In genomic region chr12:1216560-1216959, GRCh38 we compare ENCODE assay signal across 23 cellular contexts.
DNase-seq lines count a peak whose midpoint lies in the region; ATAC-seq, FAIRE-seq and TF ChIP-seq lines count a peak whose summit lies in the region.
"Had no signal": no experiment of that assay in that cellular context is flagged by ENCODE, and none has a peak within 500 bp of the region (broad histone marks: within the 10 kb centered on the region; RNA-seq: fewer than 3 reads in every experiment).

No MANE protein-coding gene starts in this region.

- H3K36me3 ChIP-seq in left ventricle myocardium inferior = no peaks in the 10 kb centered on the region
- H3K36me3 ChIP-seq in endothelial cell of umbilical vein (ENCODE audit: control insufficient read depth in 2 of 2, extremely low read depth in 1 of 2, insufficient read depth in 2 of 2, low read length in 2 of 2) = no peaks in the 10 kb centered on the region
- H3K36me3 ChIP-seq in psoas muscle (ENCODE audit: insufficient read depth in 1 of 2, low read depth in 1 of 2) = no peaks in the 10 kb centered on the region
- H3K36me3 ChIP-seq: tibial nerve had no signal

- BruUV-seq in endothelial cell of umbilical vein (replicated peaks; lab: Mats Ljungman, UMichigan) = TSS peak; percentile 90

- WGBS in psoas muscle, 3 donors = 82 to 89% (median 87%) methylated on average over 3 of the region's 3 CpGs

- H2AFZ ChIP-seq in endothelial cell of umbilical vein (ENCODE audit: low read depth, low read length) = no peak overlapping the region

- H3K4me3 ChIP-seq in left ventricle myocardium inferior = no peak overlapping the region
- no peak overlapping the region for H3K4me3 ChIP-seq in endothelial cell of umbilical vein (replicated peaks in 1 of 3; ENCODE audit: insufficient read depth in 1 of 3, low read depth in 1 of 3, low read length in 3 of 3)
- H3K4me3 ChIP-seq in psoas muscle = no peak overlapping the region
- H3K4me3 ChIP-seq: MG63, skin epidermis, tibial nerve had no signal

- H3K4me2 ChIP-seq in endothelial cell of umbilical vein (ENCODE audit: insufficient read depth, low read length) = peak overlapping the region; percentile 69

- TF ChIP-seq POLR2A in endothelial cell of umbilical vein (IDR thresholded peaks at IDR 0.05; ENCODE audit: low read depth, low read length) = no peak

- no peaks in the 10 kb centered on the region for H3K27me3 ChIP-seq in left ventricle myocardium inferior (ENCODE audit: low read depth)
- H3K27me3 ChIP-seq in endothelial cell of umbilical vein (ENCODE audit: control insufficient read depth in 2 of 2, insufficient read depth in 2 of 2, low read length in 2 of 2) = no peaks in the 10 kb centered on the region
- no peaks in the 10 kb centered on the region for H3K27me3 ChIP-seq in psoas muscle (ENCODE audit: insufficient read depth in 3 of 3, low read length in 2 of 3)
- H3K27me3 ChIP-seq: MG63, tibial nerve had no signal

- H3K4me1 ChIP-seq in left ventricle myocardium inferior = peaks cover 82% of the 10 kb centered on the region
- H3K4me1 ChIP-seq in endothelial cell of umbilical vein (ENCODE audit: control insufficient read depth, extremely low read depth, insufficient read depth, low read length) = peaks cover 20% of the 10 kb centered on the region
- peaks cover 29% of the 10 kb centered on the region for H3K4me1 ChIP-seq in psoas muscle

- TF ChIP-seq CTCF in left ventricle myocardium inferior (IDR thresholded peaks at IDR 0.05; ENCODE audit: borderline replicate concordance) = no peak
- no peak for TF ChIP-seq CTCF in endothelial cell of umbilical vein (IDR thresholded peaks at IDR 0.05; ENCODE audit: extremely low read depth in 1 of 2, insufficient read depth in 1 of 2, low read depth in 1 of 2, low read length in 2 of 2)
- TF ChIP-seq CTCF in psoas muscle (IDR thresholded peaks at IDR 0.05) = no peak

- H3K9me3 ChIP-seq in left ventricle myocardium inferior (replicated peaks) (no peaks in the 10 kb centered on the region), endothelial cell of umbilical vein (replicated peaks; ENCODE audit: control insufficient read depth, insufficient read depth, low read length) (no peaks in the 10 kb centered on the region), psoas muscle (no peaks in the 10 kb centered on the region)
- H3K9me3 ChIP-seq: MG63, tibial nerve had no signal

- CTCF ChIA-PET in endothelial cell of umbilical vein (lab: Charles Lee) = interaction anchor here (1.1 to 1.4 kb wide), 6 partner anchors 8 to 103 kb away, joined by 3 to 10 read pairs (median 4); no protein-coding TSS in a partner anchor

- H3K9ac ChIP-seq in endothelial cell of umbilical vein (replicated peaks; ENCODE audit: extremely low read depth, insufficient read depth, low read length) = peak overlapping the region; percentile 72

- dilution Hi-C loops in endothelial cell of umbilical vein (cut with MboI; ENCODE audit: extremely low pct_ligation_motif_present, low sequenced_read_pairs) = no loop called here

- DNase-seq in left ventricle myocardium inferior (no peak), Right ventricle myocardium superior (no peak), endothelial cell of umbilical vein (ENCODE audit: low read depth, low spot score) (no peak), psoas muscle (no peak), HK-2 (ENCODE audit: unreplicated experiment) (no peak), mucosa of gallbladder (ENCODE audit: low spot score) (no peak), HUDEP-2 (lab: John Stamatoyannopoulos, UW; ENCODE audit: unreplicated experiment in 76 of 76) (no peak)
- DNase-seq: ACHN; activated CD4-positive, CD25-positive, alpha-beta regulatory T cell; activated effector memory CD4-positive, alpha-beta T cell treated with anti-CD3 and anti-CD28 coated beads, Interleukin-2, amount 50 U/mL, for 16 hours; CD4-positive, alpha-beta T cell; DND-41; erythroblast; MG63; NCI-H187; NCI-H510A treated with DMSO at 0.1 percent for 48 hours; nucleus accumbens; OCI-M1; stimulated activated CD4-positive, alpha-beta T cell treated with anti-CD3 and anti-CD28 coated beads, Interleukin-4, amount 100 ng/mL, for 4 hours; T-cell had no signal

- POLR2A ChIA-PET in endothelial cell of umbilical vein (lab: Charles Lee) = no interaction called here

- H4K20me1 ChIP-seq in endothelial cell of umbilical vein (replicated peaks; ENCODE audit: control insufficient read depth, extremely low read depth, insufficient read depth, low read length) = no peaks in the 10 kb centered on the region

- intact Hi-C loops in left ventricle myocardium inferior (cut with micrococcal nuclease) = no loop called here
- intact Hi-C loops in Right ventricle myocardium superior (cut with DNase I) = no loop called here
- intact Hi-C loops in endothelial cell of umbilical vein (cut with micrococcal nuclease) = loop anchor here (5.0 kb wide), 2 partner anchors 99 to 366 kb away; no protein-coding TSS in a partner anchor
- intact Hi-C loops in psoas muscle (cut with DNase I) = loop anchor here in 1 of 2 donors (5.0 kb wide), 1 partner anchor 579 kb away; no protein-coding TSS in a partner anchor

- no peaks in the 10 kb centered on the region for H3K9me1 ChIP-seq in endothelial cell of umbilical vein (replicated peaks; ENCODE audit: control insufficient read depth, extremely low read depth, insufficient read depth, low read length)

- no peak for FAIRE-seq in endothelial cell of umbilical vein (lab: Jason Lieb, UNC)

- no peak for ATAC-seq in Right ventricle myocardium superior (ENCODE audit: poor library complexity)
- no peak for ATAC-seq in psoas muscle
- no peak for ATAC-seq in GM18502 (IDR thresholded peaks at IDR 0.05; ENCODE audit: poor library complexity, unreplicated experiment)
- ATAC-seq: T-cell had no signal

- H3K79me2 ChIP-seq in endothelial cell of umbilical vein (ENCODE audit: control insufficient read depth, insufficient read depth, low read length) = no peaks in the 10 kb centered on the region

- H3K27ac ChIP-seq in left ventricle myocardium inferior (replicated peaks) (peak overlapping the region; percentile 85), endothelial cell of umbilical vein (ENCODE audit: insufficient read depth, low read depth, low read length) (peak overlapping the region; percentile 98), psoas muscle (peak overlapping the region; percentile 75)

TF ChIP-seq in endothelial cell of umbilical vein, 7 proteins besides CTCF, POLR2A, EP300 and RAD21:
- TF ChIP-seq GATA2 (IDR thresholded peaks at IDR 0.05; ENCODE audit: insufficient read depth, insufficient read length, low read depth, low read length) (no peak), FOS (IDR thresholded peaks at IDR 0.05; ENCODE audit: borderline replicate concordance, insufficient read depth, low read length) (no peak), JUN (IDR thresholded peaks at IDR 0.05; ENCODE audit: borderline replicate concordance, insufficient read depth, insufficient read length, low read depth) (no peak), POLR2AphosphoS5 (IDR thresholded peaks at IDR 0.05; ENCODE audit: insufficient read depth, low read depth, low read length) (no peak), MYC (IDR thresholded peaks at IDR 0.05; ENCODE audit: low read depth, low read length) (no peak), EZH2 (IDR thresholded peaks at IDR 0.05; ENCODE audit: borderline replicate concordance, low read depth, low read length, severe bottlenecking) (no peak), MAX (IDR thresholded peaks at IDR 0.05; ENCODE audit: insufficient read depth, insufficient read length) (no peak)
